ENCODE assay signal across 1 cellular context in the genomic region with DNA sequence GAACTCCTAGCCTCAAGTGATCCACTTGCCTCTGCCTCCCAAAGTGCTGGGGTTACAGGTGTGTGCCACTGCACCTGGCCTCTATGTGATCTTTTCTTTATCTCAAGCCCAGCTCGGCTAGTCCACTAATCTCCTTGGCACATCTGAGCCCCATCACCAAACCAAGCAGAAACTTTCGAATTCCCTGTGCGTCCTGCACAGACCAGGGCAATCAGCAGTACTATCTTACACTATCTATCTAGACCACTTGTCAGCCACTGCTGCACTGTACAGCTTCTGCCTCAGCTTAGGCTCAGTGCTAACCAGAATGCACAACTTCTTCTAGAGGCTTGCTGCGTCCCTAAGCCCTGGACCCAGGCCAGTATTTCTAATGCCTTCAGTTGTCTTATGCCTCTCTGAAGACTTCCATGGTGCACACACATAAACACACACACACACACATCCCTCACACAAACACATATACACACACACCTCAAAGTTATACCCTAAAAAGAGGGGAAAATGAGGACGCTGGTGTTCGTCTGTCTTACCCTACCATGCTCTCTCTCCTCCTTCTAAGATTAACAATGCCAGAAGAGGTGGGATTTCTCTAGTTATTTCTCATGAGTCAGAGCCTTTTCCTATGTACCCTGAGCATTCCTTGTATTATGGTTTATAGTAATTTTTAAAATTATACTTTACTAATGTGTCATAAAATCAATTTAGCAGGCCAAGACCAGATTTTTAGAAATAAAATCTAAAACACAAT.
TF ChIP-seq lines count a peak whose summit lies in the region.

No MANE protein-coding gene starts in this region.

TF ChIP-seq in K562, 482 proteins besides CTCF, POLR2A, EP300 and RAD21 (continued from another document and continues in another):
- TF ChIP-seq SRSF1 (IDR thresholded peaks at IDR 0.05; ENCODE audit: low read depth, low read length) (no peak), RBFOX2 (IDR thresholded peaks at IDR 0.05; ENCODE audit: low read depth, low read length) (no peak), HMGN3 (IDR thresholded peaks at IDR 0.05; ENCODE audit: borderline replicate concordance, extremely low read depth, insufficient read length, low read depth, low read length) (no peak), TOE1 (IDR thresholded peaks at IDR 0.05; ENCODE audit: borderline replicate concordance) (no peak), TOE1 (CRISPR knock-in tag; IDR thresholded peaks at IDR 0.05; ENCODE audit: borderline replicate concordance, low read depth) (no peak), CSDE1 (IDR thresholded peaks at IDR 0.05) (no peak), ZNF408 (CRISPR knock-in tag; IDR thresholded peaks at IDR 0.05; ENCODE audit: low read depth) (no peak), ILF3 (IDR thresholded peaks at IDR 0.05; ENCODE audit: borderline replicate concordance) (no peak), SP1 (CRISPR knock-in tag; IDR thresholded peaks at IDR 0.05) (no peak), SIRT6 (IDR thresholded peaks at IDR 0.05; ENCODE audit: low read depth, low read length) (no peak), PHTF2 (CRISPR knock-in tag; IDR thresholded peaks at IDR 0.05) (no peak), HDAC1 (IDR thresholded peaks at IDR 0.05) (peak in 1 of 2 experiments; percentile 44; a peak in 2 of 4 replicates), PYGO2 (tag; IDR thresholded peaks at IDR 0.05) (no peak), SNRNP70 (optimal IDR thresholded peaks at IDR 0.05; ENCODE audit: low read depth, low read length) (no peak), ZNF224 (CRISPR knock-in tag; IDR thresholded peaks at IDR 0.05) (no peak), ZNF551 (CRISPR knock-in tag; IDR thresholded peaks at IDR 0.05) (no peak), NELFE (IDR thresholded peaks at IDR 0.05; ENCODE audit: insufficient read depth, insufficient read length) (no peak), ZBTB7A (IDR thresholded peaks at IDR 0.05; ENCODE audit: borderline replicate concordance, control insufficient read depth, low read depth, low read length) (no peak), CEBPG (CRISPR knock-in tag; IDR thresholded peaks at IDR 0.05) (no peak), CEBPG (tag; conservative IDR thresholded peaks at IDR 0.05 in 1 of 2, IDR thresholded peaks at IDR 0.05 in 1 of 2) (no peak), POLR2H (tag; IDR thresholded peaks at IDR 0.05; ENCODE audit: low read depth) (no peak), ERF (CRISPR knock-in tag; IDR thresholded peaks at IDR 0.05) (no peak), E2F3 (CRISPR knock-in tag; IDR thresholded peaks at IDR 0.05) (no peak), ZNF174 (CRISPR knock-in tag; IDR thresholded peaks at IDR 0.05) (no peak), PTBP1 (IDR thresholded peaks at IDR 0.05; ENCODE audit: low read depth, low read length) (no peak), COPS2 (conservative IDR thresholded peaks at IDR 0.05) (no peak), SNIP1 (IDR thresholded peaks at IDR 0.05; ENCODE audit: low read depth) (no peak), SMARCA4 (IDR thresholded peaks at IDR 0.05) (peak; percentile 34), SREBF1 (IDR thresholded peaks at IDR 0.05; ENCODE audit: borderline replicate concordance, low read depth, low read length) (no peak), JUN (IDR thresholded peaks at IDR 0.05; ENCODE audit: borderline replicate concordance, low read depth, low read length) (no peak), JUN (CRISPR knock-in tag; IDR thresholded peaks at IDR 0.05; ENCODE audit: borderline replicate concordance) (no peak), STAT5B (CRISPR knock-in tag; IDR thresholded peaks at IDR 0.05) (no peak), ZNF785 (CRISPR knock-in tag; IDR thresholded peaks at IDR 0.05) (no peak), ZNF217 (CRISPR knock-in tag; IDR thresholded peaks at IDR 0.05) (no peak), FOXJ2 (tag; IDR thresholded peaks at IDR 0.05) (0 out of 2 replicates have a peak, but pooled peaks have one; percentile 2), ZBTB1 (CRISPR knock-in tag; IDR thresholded peaks at IDR 0.05; ENCODE audit: borderline replicate concordance, low read depth) (no peak), JUND (IDR thresholded peaks at IDR 0.05; ENCODE audit: borderline replicate concordance, low read depth, low read length) (0 out of 2 replicates have a peak, but pooled peaks have one; percentile 7), JUND (tag; IDR thresholded peaks at IDR 0.05; ENCODE audit: borderline replicate concordance, low read depth, low read length) (no peak; the same call in 2 of the 3 replicates), HOXB6 (CRISPR knock-in tag; IDR thresholded peaks at IDR 0.05; ENCODE audit: borderline replicate concordance) (no peak), MCM7 (IDR thresholded peaks at IDR 0.05) (no peak), SOX6 (IDR thresholded peaks at IDR 0.05) (peak; percentile 79), CTBP1 (IDR thresholded peaks at IDR 0.05; ENCODE audit: borderline replicate concordance) (peak; percentile 76; the same call in 1 of the 2 replicates), GATA2 (CRISPR knock-in tag; IDR thresholded peaks at IDR 0.05) (peak; percentile 53; the same call in 1 of the 2 replicates), BRD4 (IDR thresholded peaks at IDR 0.05) (no peak), ZFPM2 (CRISPR knock-in tag; IDR thresholded peaks at IDR 0.05) (no peak), SMARCE1 (IDR thresholded peaks at IDR 0.05) (peak; percentile 68; the same call in 1 of the 2 replicates), ESRRA (IDR thresholded peaks at IDR 0.05; ENCODE audit: borderline replicate concordance, low read depth) (no peak)
- TF ChIP-seq, protein P1, sequence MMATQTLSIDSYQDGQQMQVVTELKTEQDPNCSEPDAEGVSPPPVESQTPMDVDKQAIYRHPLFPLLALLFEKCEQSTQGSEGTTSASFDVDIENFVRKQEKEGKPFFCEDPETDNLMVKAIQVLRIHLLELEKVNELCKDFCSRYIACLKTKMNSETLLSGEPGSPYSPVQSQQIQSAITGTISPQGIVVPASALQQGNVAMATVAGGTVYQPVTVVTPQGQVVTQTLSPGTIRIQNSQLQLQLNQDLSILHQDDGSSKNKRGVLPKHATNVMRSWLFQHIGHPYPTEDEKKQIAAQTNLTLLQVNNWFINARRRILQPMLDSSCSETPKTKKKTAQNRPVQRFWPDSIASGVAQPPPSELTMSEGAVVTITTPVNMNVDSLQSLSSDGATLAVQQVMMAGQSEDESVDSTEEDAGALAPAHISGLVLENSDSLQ (IDR thresholded peaks at IDR 0.05), result no peak; the same call in 1 of the 2 replicates
- TF ChIP-seq, protein P2, sequence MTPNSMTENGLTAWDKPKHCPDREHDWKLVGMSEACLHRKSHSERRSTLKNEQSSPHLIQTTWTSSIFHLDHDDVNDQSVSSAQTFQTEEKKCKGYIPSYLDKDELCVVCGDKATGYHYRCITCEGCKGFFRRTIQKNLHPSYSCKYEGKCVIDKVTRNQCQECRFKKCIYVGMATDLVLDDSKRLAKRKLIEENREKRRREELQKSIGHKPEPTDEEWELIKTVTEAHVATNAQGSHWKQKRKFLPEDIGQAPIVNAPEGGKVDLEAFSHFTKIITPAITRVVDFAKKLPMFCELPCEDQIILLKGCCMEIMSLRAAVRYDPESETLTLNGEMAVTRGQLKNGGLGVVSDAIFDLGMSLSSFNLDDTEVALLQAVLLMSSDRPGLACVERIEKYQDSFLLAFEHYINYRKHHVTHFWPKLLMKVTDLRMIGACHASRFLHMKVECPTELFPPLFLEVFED (CRISPR knock-in tag; conservative IDR thresholded peaks at IDR 0.05), result no peak
- TF ChIP-seq, protein P3, sequence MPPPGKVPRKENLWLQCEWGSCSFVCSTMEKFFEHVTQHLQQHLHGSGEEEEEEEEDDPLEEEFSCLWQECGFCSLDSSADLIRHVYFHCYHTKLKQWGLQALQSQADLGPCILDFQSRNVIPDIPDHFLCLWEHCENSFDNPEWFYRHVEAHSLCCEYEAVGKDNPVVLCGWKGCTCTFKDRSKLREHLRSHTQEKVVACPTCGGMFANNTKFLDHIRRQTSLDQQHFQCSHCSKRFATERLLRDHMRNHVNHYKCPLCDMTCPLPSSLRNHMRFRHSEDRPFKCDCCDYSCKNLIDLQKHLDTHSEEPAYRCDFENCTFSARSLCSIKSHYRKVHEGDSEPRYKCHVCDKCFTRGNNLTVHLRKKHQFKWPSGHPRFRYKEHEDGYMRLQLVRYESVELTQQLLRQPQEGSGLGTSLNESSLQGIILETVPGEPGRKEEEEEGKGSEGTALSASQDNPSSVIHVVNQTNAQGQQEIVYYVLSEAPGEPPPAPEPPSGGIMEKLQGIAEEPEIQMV (tag; conservative IDR thresholded peaks at IDR 0.05; ENCODE audit: low read depth), result no peak
- TF ChIP-seq, protein P4, sequence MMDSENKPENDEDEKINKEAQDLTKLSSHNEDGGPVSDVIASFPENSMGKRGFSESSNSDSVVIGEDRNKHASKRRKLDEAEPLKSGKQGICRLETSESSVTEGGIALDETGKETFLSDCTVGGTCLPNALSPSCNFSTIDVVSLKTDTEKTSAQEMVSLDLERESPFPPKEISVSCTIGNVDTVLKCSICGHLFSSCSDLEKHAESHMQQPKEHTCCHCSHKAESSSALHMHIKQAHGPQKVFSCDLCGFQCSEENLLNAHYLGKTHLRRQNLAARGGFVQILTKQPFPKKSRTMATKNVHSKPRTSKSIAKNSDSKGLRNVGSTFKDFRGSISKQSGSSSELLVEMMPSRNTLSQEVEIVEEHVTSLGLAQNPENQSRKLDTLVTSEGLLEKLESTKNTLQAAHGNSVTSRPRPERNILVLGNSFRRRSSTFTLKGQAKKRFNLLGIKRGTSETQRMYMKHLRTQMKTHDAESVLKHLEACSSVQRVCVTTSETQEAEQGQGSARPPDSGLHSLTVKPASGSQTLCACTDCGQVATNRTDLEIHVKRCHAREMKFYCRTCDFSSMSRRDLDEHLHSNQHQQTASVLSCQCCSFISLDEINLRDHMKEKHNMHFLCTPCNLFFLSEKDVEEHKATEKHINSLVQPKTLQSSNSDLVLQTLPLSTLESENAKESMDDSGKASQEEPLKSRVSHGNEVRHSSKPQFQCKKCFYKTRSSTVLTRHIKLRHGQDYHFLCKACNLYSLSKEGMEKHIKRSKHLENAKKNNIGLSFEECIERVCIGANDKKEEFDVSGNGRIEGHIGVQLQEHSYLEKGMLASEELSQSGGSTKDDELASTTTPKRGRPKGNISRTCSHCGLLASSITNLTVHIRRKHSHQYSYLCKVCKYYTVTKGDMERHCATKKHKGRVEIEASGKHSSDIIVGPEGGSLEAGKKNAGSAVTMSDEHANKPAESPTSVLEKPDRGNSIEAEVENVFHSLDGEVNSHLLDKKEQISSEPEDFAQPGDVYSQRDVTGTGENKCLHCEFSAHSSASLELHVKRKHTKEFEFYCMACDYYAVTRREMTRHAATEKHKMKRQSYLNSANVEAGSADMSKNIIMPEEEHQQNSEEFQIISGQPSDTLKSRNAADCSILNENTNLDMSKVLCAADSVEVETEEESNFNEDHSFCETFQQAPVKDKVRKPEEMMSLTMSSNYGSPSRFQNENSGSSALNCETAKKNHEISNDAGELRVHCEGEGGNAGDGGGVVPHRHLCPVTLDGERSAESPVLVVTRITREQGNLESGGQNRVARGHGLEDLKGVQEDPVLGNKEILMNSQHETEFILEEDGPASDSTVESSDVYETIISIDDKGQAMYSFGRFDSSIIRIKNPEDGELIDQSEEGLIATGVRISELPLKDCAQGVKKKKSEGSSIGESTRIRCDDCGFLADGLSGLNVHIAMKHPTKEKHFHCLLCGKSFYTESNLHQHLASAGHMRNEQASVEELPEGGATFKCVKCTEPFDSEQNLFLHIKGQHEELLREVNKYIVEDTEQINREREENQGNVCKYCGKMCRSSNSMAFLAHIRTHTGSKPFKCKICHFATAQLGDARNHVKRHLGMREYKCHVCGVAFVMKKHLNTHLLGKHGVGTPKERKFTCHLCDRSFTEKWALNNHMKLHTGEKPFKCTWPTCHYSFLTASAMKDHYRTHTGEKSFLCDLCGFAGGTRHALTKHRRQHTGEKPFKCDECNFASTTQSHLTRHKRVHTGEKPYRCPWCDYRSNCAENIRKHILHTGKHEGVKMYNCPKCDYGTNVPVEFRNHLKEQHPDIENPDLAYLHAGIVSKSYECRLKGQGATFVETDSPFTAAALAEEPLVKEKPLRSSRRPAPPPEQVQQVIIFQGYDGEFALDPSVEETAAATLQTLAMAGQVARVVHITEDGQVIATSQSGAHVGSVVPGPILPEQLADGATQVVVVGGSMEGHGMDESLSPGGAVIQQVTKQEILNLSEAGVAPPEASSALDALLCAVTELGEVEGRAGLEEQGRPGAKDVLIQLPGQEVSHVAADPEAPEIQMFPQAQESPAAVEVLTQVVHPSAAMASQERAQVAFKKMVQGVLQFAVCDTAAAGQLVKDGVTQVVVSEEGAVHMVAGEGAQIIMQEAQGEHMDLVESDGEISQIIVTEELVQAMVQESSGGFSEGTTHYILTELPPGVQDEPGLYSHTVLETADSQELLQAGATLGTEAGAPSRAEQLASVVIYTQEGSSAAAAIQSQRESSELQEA (IDR thresholded peaks at IDR 0.05; ENCODE audit: low read depth), result no peak
- TF ChIP-seq, protein P5, sequence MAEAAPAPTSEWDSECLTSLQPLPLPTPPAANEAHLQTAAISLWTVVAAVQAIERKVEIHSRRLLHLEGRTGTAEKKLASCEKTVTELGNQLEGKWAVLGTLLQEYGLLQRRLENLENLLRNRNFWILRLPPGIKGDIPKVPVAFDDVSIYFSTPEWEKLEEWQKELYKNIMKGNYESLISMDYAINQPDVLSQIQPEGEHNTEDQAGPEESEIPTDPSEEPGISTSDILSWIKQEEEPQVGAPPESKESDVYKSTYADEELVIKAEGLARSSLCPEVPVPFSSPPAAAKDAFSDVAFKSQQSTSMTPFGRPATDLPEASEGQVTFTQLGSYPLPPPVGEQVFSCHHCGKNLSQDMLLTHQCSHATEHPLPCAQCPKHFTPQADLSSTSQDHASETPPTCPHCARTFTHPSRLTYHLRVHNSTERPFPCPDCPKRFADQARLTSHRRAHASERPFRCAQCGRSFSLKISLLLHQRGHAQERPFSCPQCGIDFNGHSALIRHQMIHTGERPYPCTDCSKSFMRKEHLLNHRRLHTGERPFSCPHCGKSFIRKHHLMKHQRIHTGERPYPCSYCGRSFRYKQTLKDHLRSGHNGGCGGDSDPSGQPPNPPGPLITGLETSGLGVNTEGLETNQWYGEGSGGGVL (CRISPR knock-in tag; IDR thresholded peaks at IDR 0.05), result no peak
- TF ChIP-seq, protein P6, sequence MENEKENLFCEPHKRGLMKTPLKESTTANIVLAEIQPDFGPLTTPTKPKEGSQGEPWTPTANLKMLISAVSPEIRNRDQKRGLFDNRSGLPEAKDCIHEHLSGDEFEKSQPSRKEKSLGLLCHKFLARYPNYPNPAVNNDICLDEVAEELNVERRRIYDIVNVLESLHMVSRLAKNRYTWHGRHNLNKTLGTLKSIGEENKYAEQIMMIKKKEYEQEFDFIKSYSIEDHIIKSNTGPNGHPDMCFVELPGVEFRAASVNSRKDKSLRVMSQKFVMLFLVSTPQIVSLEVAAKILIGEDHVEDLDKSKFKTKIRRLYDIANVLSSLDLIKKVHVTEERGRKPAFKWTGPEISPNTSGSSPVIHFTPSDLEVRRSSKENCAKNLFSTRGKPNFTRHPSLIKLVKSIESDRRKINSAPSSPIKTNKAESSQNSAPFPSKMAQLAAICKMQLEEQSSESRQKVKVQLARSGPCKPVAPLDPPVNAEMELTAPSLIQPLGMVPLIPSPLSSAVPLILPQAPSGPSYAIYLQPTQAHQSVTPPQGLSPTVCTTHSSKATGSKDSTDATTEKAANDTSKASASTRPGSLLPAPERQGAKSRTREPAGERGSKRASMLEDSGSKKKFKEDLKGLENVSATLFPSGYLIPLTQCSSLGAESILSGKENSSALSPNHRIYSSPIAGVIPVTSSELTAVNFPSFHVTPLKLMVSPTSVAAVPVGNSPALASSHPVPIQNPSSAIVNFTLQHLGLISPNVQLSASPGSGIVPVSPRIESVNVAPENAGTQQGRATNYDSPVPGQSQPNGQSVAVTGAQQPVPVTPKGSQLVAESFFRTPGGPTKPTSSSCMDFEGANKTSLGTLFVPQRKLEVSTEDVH (IDR thresholded peaks at IDR 0.05; ENCODE audit: low read depth, partially characterized antibody), result no peak
